In genomic region chr15:38389924-38390542, GRCh38 we compare ENCODE assay signal across 7 cellular contexts.
DNase-seq lines count a peak whose midpoint lies in the region; ATAC-seq and TF ChIP-seq lines count a peak whose summit lies in the region.

No MANE protein-coding gene starts in this region.

- H3K9me2 ChIP-seq in MM.1S (replicated peaks; ENCODE audit: insufficient read depth, low read length), result no peaks in the 10 kb centered on the region

- intact Hi-C loops in lower leg skin (cut with DNase I; ENCODE audit: low total_unique reads), result loop anchor here (5.0 kb wide), 1 partner anchor 393 kb away; no protein-coding TSS in a partner anchor

- H4K20me1 ChIP-seq in MM.1S (ENCODE audit: insufficient read depth, low read length), result no peaks in the 10 kb centered on the region

- 56 to 70% methylated on average over 3 of the region's 3 CpGs for WGBS in lower leg skin, 2 donors

- TF ChIP-seq CTCF in GM12801 (IDR thresholded peaks at IDR 0.05; ENCODE audit: extremely low read depth, insufficient read length), result peak; percentile 68
- TF ChIP-seq CTCF in MM.1S (IDR thresholded peaks at IDR 0.05; ENCODE audit: low read length), result peak; percentile 92
- TF ChIP-seq CTCF in chondrocyte (IDR thresholded peaks at IDR 0.05), result peak; percentile 87
- no peak for TF ChIP-seq CTCF in lower leg skin (IDR thresholded peaks at IDR 0.05)

- H3K27me3 ChIP-seq in MM.1S (replicated peaks; ENCODE audit: insufficient read depth, low read length), result no peaks in the 10 kb centered on the region

- no peak overlapping the region for H3K4me2 ChIP-seq in MM.1S (ENCODE audit: low read depth, low read length)

- H3K4me1 Mint-ChIP-seq in chondrocyte (ENCODE audit: low read depth), result peaks cover 4% of the 10 kb centered on the region

- no peak for TF ChIP-seq POLR2A in lower leg skin (IDR thresholded peaks at IDR 0.05)

- H3K4me3 Mint-ChIP-seq in chondrocyte (ENCODE audit: unreplicated experiment), result no peak overlapping the region

- H3K9ac ChIP-seq in MM.1S (ENCODE audit: low read length), result no peak overlapping the region

- no peaks in the 10 kb centered on the region for H3K4me1 ChIP-seq in MM.1S (ENCODE audit: low read length)

- no peaks in the 10 kb centered on the region for H3K79me2 ChIP-seq in MM.1S (ENCODE audit: low read length)

- DNase-seq in MM.1S (peak; percentile 63), chondrocyte (ENCODE audit: low spot score) (no peak), lower leg skin (ENCODE audit: low spot score in 2 of 2) (peak; percentile 63 to 88)
- peak; percentile 66 for DNase-seq in activated CD4-positive, CD25-positive, alpha-beta regulatory T cell treated with anti-CD3 and anti-CD28 coated beads, Interleukin-2, amount 50 U/mL, for 72 hours
- DNase-seq in stimulated activated CD8-positive, alpha-beta memory T cell treated with anti-CD3 and anti-CD28 coated beads, Interleukin-2, amount 100 ng/mL, for 1 hour (ENCODE audit: low read depth in 2 of 2), result peak; percentile 30

- H3K36me3 ChIP-seq in MM.1S (replicated peaks; ENCODE audit: insufficient read depth, low read length), result no peaks in the 10 kb centered on the region

- no peaks in the 10 kb centered on the region for H3K27me3 Mint-ChIP-seq in chondrocyte (ENCODE audit: low read depth)

- H3F3A ChIP-seq in MM.1S (ENCODE audit: insufficient read depth, low read length), result no peaks in the 10 kb centered on the region

- peaks cover 6% of the 10 kb centered on the region for H3K9me3 Mint-ChIP-seq in chondrocyte (ENCODE audit: low read depth)

- peak; percentile 83 for ATAC-seq in GM21825 (IDR thresholded peaks at IDR 0.05; ENCODE audit: unreplicated experiment)

- peaks cover 1% of the 10 kb centered on the region for H3K36me3 Mint-ChIP-seq in chondrocyte (ENCODE audit: low read depth)

- H2AFZ ChIP-seq in MM.1S (ENCODE audit: low read length), result no peak overlapping the region

- H3K4me3 ChIP-seq in MM.1S (ENCODE audit: low read length) (no peak overlapping the region), lower leg skin (ENCODE audit: low read depth, poor library complexity, severe bottlenecking) (no peak overlapping the region)

- H3K27ac ChIP-seq in MM.1S (ENCODE audit: low read length), result no peak overlapping the region

- no peak overlapping the region for H3K27ac Mint-ChIP-seq in chondrocyte (ENCODE audit: unreplicated experiment)

- H3K9me3 ChIP-seq in MM.1S (replicated peaks; ENCODE audit: insufficient read depth, low read length), result no peaks in the 10 kb centered on the region

Comparison
In these comparisons a context has a peak if more than half of its experiments do, and no peak if none do; other contexts are left out.
1. CTCF ChIP-seq: peak in GM12801 (single experiment), MM.1S (single experiment) and chondrocyte (single experiment); none in lower leg skin (0 of 3).